Comparison of ENCODE assay signal across 33 cellular contexts in the genomic region with DNA sequence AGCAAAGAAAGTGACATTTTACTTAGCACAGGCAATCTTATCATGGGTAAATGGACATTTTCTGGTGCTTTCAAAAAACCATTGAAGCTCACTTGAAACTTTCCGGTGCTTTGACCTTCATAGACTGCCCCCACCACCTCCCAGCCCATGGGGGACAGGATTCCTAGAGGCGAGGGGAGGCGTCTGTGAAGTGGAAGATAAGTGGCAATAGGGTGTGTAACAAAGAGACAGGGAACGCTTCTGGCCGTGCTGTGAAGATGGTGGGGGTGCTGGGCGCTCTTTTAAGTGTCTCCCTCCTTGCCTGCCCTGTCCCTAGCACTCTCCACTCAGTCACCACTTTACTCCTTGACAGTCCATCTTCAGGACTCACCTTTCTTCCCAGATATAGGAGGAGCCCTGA. TPM values are rescaled to one million over a fixed set of nuclear protein-coding genes. Genes with fewer than 3 reads are reported as not detected.
DNase-seq lines count a peak whose midpoint lies in the region; ATAC-seq and TF ChIP-seq lines count a peak whose summit lies in the region.
"Had no signal": no experiment of that assay in that cellular context is flagged by ENCODE, and none has a peak within 500 bp of the region (broad histone marks: within the 10 kb centered on the region; RNA-seq: fewer than 3 reads in every experiment).

No MANE protein-coding gene starts in this region.

- peaks cover 3% of the 10 kb centered on the region for H3K27me3 Mint-ChIP-seq in activated CD4-positive, alpha-beta T cell treated with anti-CD3 and anti-CD28 coated beads, Interleukin-2, amount 10 ng/mL, durations not matched to agents 7 days and 5 days
- H3K27me3 Mint-ChIP-seq: activated CD8-positive, alpha-beta T cell treated with anti-CD3 and anti-CD28 coated beads for 36 hours had no signal

- peaks cover 4% of the 10 kb centered on the region for H3K4me1 Mint-ChIP-seq in activated CD4-positive, alpha-beta T cell treated with anti-CD3 and anti-CD28 coated beads, Interleukin-2, amount 10 ng/mL, durations not matched to agents 7 days and 5 days

- TF ChIP-seq CTCF in coronary artery (IDR thresholded peaks at IDR 0.05) (no peak), thoracic aorta (IDR thresholded peaks at IDR 0.05) (no peak)

- peaks cover 87% of the 10 kb centered on the region for H3K36me3 ChIP-seq in thoracic aorta

- no peaks in the 10 kb centered on the region for H3K36me3 Mint-ChIP-seq in activated CD4-positive, alpha-beta T cell treated with anti-CD3 and anti-CD28 coated beads, Interleukin-2, amount 10 ng/mL, durations not matched to agents 7 days and 5 days (ENCODE audit: low read depth)
- H3K36me3 Mint-ChIP-seq: activated naive CD4-positive, alpha-beta T cell treated with anti-CD3 and anti-CD28 coated beads, Interleukin-2, amount 50 U/mL, for 72 hours; CD4-positive, CD25-positive, alpha-beta regulatory T cell; immature natural killer cell; naive B cell had no signal

- H3K27ac ChIP-seq in coronary artery, result peak overlapping the region; percentile 52 to 60
- H3K27ac ChIP-seq in thoracic aorta, result peak overlapping the region; percentile 66 to 81
- H3K27ac ChIP-seq: 22Rv1, GM23248 had no signal

- no peak overlapping the region for H3K27ac Mint-ChIP-seq in activated CD4-positive, alpha-beta T cell treated with anti-CD3 and anti-CD28 coated beads, Interleukin-2, amount 10 ng/mL, durations not matched to agents 7 days and 5 days
- H3K27ac Mint-ChIP-seq: activated CD8-positive, alpha-beta T cell treated with anti-CD3 and anti-CD28 coated beads for 36 hours; activated naive CD4-positive, alpha-beta T cell treated with anti-CD3 and anti-CD28 coated beads, Interleukin-2, amount 50 U/mL, for 72 hours; activated T-helper 2 cell treated with anti-CD3 and anti-CD28 coated beads, Interferon-gamma antibody, Interleukin-2, Interleukin-4, amounts not matched to agents 10 μg/mL and 5 μg/mL and 100 μg/mL, durations not matched to agents 14 hours and 24 hours and 36 hours; CD4-positive, CD25-positive, alpha-beta regulatory T cell; dendritic cell treated with granulocyte-macrophage colony-stimulating factor and Interleukin-4, amounts not matched to agents 40 ng/mL and 50 ng/mL, for 4 days; immature natural killer cell; naive B cell had no signal

- no peak overlapping the region for H3K4me3 Mint-ChIP-seq in activated CD4-positive, alpha-beta T cell treated with anti-CD3 and anti-CD28 coated beads, Interleukin-2, amount 10 ng/mL, durations not matched to agents 7 days and 5 days
- H3K4me3 Mint-ChIP-seq: activated CD8-positive, alpha-beta T cell treated with anti-CD3 and anti-CD28 coated beads for 36 hours; CD4-positive, CD25-positive, alpha-beta regulatory T cell; dendritic cell treated with granulocyte-macrophage colony-stimulating factor and Interleukin-4, amounts not matched to agents 40 ng/mL and 50 ng/mL, for 4 days; immature natural killer cell had no signal

- no peaks in the 10 kb centered on the region for H3K9me3 ChIP-seq in thoracic aorta
- H3K9me3 ChIP-seq: gastrocnemius medialis had no signal

- ATAC-seq in left ventricle myocardium superior, result peak; percentile 42
- no peak for ATAC-seq in thoracic aorta (ENCODE audit: insufficient number of reproducible peaks, low FRiP score, low read depth)
- ATAC-seq in HG03159 (IDR thresholded peaks at IDR 0.05; ENCODE audit: unreplicated experiment), result no peak
- ATAC-seq: activated CD8-positive, alpha-beta T cell treated with anti-CD3 and anti-CD28 coated beads for 36 hours; GM12878; HepG2; left lobe of liver had no signal

- peaks cover 0 to 17% of the 10 kb centered on the region in 2 donors for H3K4me1 ChIP-seq in thoracic aorta (ENCODE audit: control insufficient read depth in 1 of 2, low read depth in 2 of 2)
- H3K4me1 ChIP-seq: gastrocnemius medialis had no signal

- CTCF ChIA-PET in activated CD4-positive, alpha-beta T cell treated with anti-CD3 and anti-CD28 coated beads, Interleukin-2, amount 10 ng/mL, durations not matched to agents 7 days and 5 days (lab: Charles Lee), result interaction anchor here (2.3 kb wide), 1 partner anchor 55 kb away, joined by 13 read pairs; no protein-coding TSS in a partner anchor

- H3K27me3 ChIP-seq in thoracic aorta (replicated peaks; ENCODE audit: insufficient read depth), result no peaks in the 10 kb centered on the region
- H3K27me3 ChIP-seq: gastrocnemius medialis had no signal

- peak in 2 of 3 experiments; percentile 8 to 20 for DNase-seq in NCI-H1417 (lab: John Stamatoyannopoulos, UW)
- DNase-seq in NCI-H1417 treated with DMSO at 0.1 percent for 48 hours (lab: John Stamatoyannopoulos, UW), result no peak
- DNase-seq in coronary artery (ENCODE audit: low spot score), result no peak
- no peak for DNase-seq in left ventricle myocardium superior
- DNase-seq in thoracic aorta (ENCODE audit: low spot score), result no peak
- DNase-seq in activated naive CD4-positive, alpha-beta T cell (lab: John Stamatoyannopoulos, UW), result no peak
- no peak for DNase-seq in activated CD4-positive, alpha-beta T cell treated with anti-CD3 and anti-CD28 coated beads, Interleukin-2, amount 10 ng/mL, durations not matched to agents 7 days and 5 days
- DNase-seq: activated CD4-positive, alpha-beta T cell treated with anti-CD3 and anti-CD28 coated beads for 1 hour; activated CD8-positive, alpha-beta T cell treated with anti-CD3 and anti-CD28 coated beads for 36 hours; CD4-positive, CD25-positive, alpha-beta regulatory T cell; EL; gastrocnemius medialis; immature natural killer cell; Kasumi-1; naive B cell; NCI-H146; NCI-H2171; NCI-H69; occipital lobe had no signal

- POLR2A ChIA-PET in activated CD4-positive, alpha-beta T cell treated with anti-CD3 and anti-CD28 coated beads, Interleukin-2, amount 10 ng/mL, durations not matched to agents 7 days and 5 days (lab: Charles Lee), result no interaction called here

- no peaks in the 10 kb centered on the region for H3K9me3 Mint-ChIP-seq in activated CD4-positive, alpha-beta T cell treated with anti-CD3 and anti-CD28 coated beads, Interleukin-2, amount 10 ng/mL, durations not matched to agents 7 days and 5 days
- H3K9me3 Mint-ChIP-seq: activated CD8-positive, alpha-beta T cell treated with anti-CD3 and anti-CD28 coated beads for 36 hours; activated naive CD4-positive, alpha-beta T cell treated with anti-CD3 and anti-CD28 coated beads, Interleukin-2, amount 50 U/mL, for 72 hours; activated T-helper 2 cell treated with anti-CD3 and anti-CD28 coated beads, Interferon-gamma antibody, Interleukin-2, Interleukin-4, amounts not matched to agents 10 μg/mL and 5 μg/mL and 100 μg/mL, durations not matched to agents 14 hours and 24 hours and 36 hours; CD4-positive, CD25-positive, alpha-beta regulatory T cell; dendritic cell treated with granulocyte-macrophage colony-stimulating factor and Interleukin-4, amounts not matched to agents 40 ng/mL and 50 ng/mL, for 4 days; immature natural killer cell; naive B cell had no signal

- intact Hi-C loops in left ventricle myocardium superior (cut with micrococcal nuclease), result no loop called here

- H3K4me3 ChIP-seq in coronary artery (no peak overlapping the region), thoracic aorta (no peak overlapping the region)
- H3K4me3 ChIP-seq: gastrocnemius medialis, GM12878, GM23248 had no signal

RNA-seq across cellular contexts. Expression of a gene that starts 23.4 kb away (rescaled TPM):
- 21.6 TPM for total RNA-seq in left ventricle myocardium superior
- total RNA-seq in thoracic aorta, result 10 to 100 TPM; 30.5 to 56.5 TPM
- total RNA-seq in activated CD4-positive, alpha-beta T cell treated with anti-CD3 and anti-CD28 coated beads, Interleukin-2, amount 10 ng/mL, durations not matched to agents 7 days and 5 days, result 10 to 100 TPM; 34.5 to 40.5 TPM

RNA-seq across cellular contexts. Expression of a gene that starts 39.0 kb away (rescaled TPM):
- total RNA-seq in left ventricle myocardium superior, result not detected
- total RNA-seq in thoracic aorta, result under 1 TPM in 1 of 2 donors, not detected in 1; 0.41 TPM
- total RNA-seq in activated CD4-positive, alpha-beta T cell treated with anti-CD3 and anti-CD28 coated beads, Interleukin-2, amount 10 ng/mL, durations not matched to agents 7 days and 5 days, result not detected
- total RNA-seq: activated CD8-positive, alpha-beta T cell treated with anti-CD3 and anti-CD28 coated beads for 36 hours; activated T-helper 2 cell treated with anti-CD3 and anti-CD28 coated beads, Interferon-gamma antibody, Interleukin-2, Interleukin-4, amounts not matched to agents 10 μg/mL and 5 μg/mL and 100 μg/mL, durations not matched to agents 14 hours and 24 hours and 36 hours; GM12878; HepG2; pulmonary artery endothelial cell; RPMI7951; SK-MEL-5; subcutaneous adipose tissue; T-helper 1 cell treated with Interleukin-12 subunit alpha and Interleukin-12 subunit beta and Interleukin-4 antibody, amounts not matched to agents 30 ng/mL and 1 ng/mL, for 36 hours had no signal

RNA-seq across cellular contexts. Expression of a gene that starts 40.6 kb away (rescaled TPM):
- total RNA-seq in left ventricle myocardium superior (111 TPM), thoracic aorta (100 to 1,000 TPM; 426 to 455 TPM)
- total RNA-seq in activated CD4-positive, alpha-beta T cell treated with anti-CD3 and anti-CD28 coated beads, Interleukin-2, amount 10 ng/mL, durations not matched to agents 7 days and 5 days, result 1 to 10 TPM; 2.0 to 2.6 TPM
- total RNA-seq: activated T-helper 2 cell treated with anti-CD3 and anti-CD28 coated beads, Interferon-gamma antibody, Interleukin-2, Interleukin-4, amounts not matched to agents 10 μg/mL and 5 μg/mL and 100 μg/mL, durations not matched to agents 14 hours and 24 hours and 36 hours had no signal

RNA-seq across cellular contexts. Expression of a gene that starts 57.1 kb away (rescaled TPM):
- 14,457 TPM for total RNA-seq in left ventricle myocardium superior
- 100 to 1,000 TPM; 146 to 302 TPM for total RNA-seq in thoracic aorta
- not detected for total RNA-seq in activated CD4-positive, alpha-beta T cell treated with anti-CD3 and anti-CD28 coated beads, Interleukin-2, amount 10 ng/mL, durations not matched to agents 7 days and 5 days
- total RNA-seq: activated CD8-positive, alpha-beta T cell treated with anti-CD3 and anti-CD28 coated beads for 36 hours; activated naive CD4-positive, alpha-beta T cell treated with anti-CD3 and anti-CD28 coated beads, Interleukin-2, amount 50 U/mL, for 72 hours; activated T-helper 2 cell treated with anti-CD3 and anti-CD28 coated beads, Interferon-gamma antibody, Interleukin-2, Interleukin-4, amounts not matched to agents 10 μg/mL and 5 μg/mL and 100 μg/mL, durations not matched to agents 14 hours and 24 hours and 36 hours; CD4-positive, CD25-positive, alpha-beta regulatory T cell; HepG2; pulmonary artery endothelial cell; SK-MEL-5; T-helper 1 cell treated with Interleukin-12 subunit alpha and Interleukin-12 subunit beta and Interleukin-4 antibody, amounts not matched to agents 30 ng/mL and 1 ng/mL, for 36 hours had no signal

Comparison
In these comparisons a context has a peak if more than half of its experiments do, and no peak if none do; other contexts are left out.
1. DNase-seq: peak in NCI-H1417 (2 of 3); none in NCI-H1417 treated with DMSO at 0.1 percent for 48 hours (single experiment), coronary artery (single experiment), left ventricle myocardium superior (single experiment), thoracic aorta (single experiment), activated naive CD4-positive, alpha-beta T cell (0 of 4) and activated CD4-positive, alpha-beta T cell treated with anti-CD3 and anti-CD28 coated beads, Interleukin-2, amount 10 ng/mL, durations not matched to agents 7 days and 5 days (single experiment).
2. RNA of a gene that starts 40.6 kb away (total RNA-seq): 426 to 455 TPM in thoracic aorta and 111 TPM in left ventricle myocardium superior (single experiment); 2.0 to 2.6 TPM in activated CD4-positive, alpha-beta T cell treated with anti-CD3 and anti-CD28 coated beads, Interleukin-2, amount 10 ng/mL, durations not matched to agents 7 days and 5 days; every median in the first group is over 10 times any median in the second.